ENCODE assay signal across 8 cellular contexts in genomic region chr9:70406446-70406862, GRCh38. TPM values are rescaled to one million over a fixed set of nuclear protein-coding genes. Genes with fewer than 3 reads are reported as not detected.
DNase-seq lines count a peak whose midpoint lies in the region; ATAC-seq and TF ChIP-seq lines count a peak whose summit lies in the region.

No MANE protein-coding gene starts in this region.

- H3K9me3 Mint-ChIP-seq in CD8-positive, alpha-beta memory T cell = no peaks in the 10 kb centered on the region
- no peaks in the 10 kb centered on the region for H3K9me3 Mint-ChIP-seq in activated T-cell treated with anti-CD3 and anti-CD28 coated beads, Interleukin-2, amount 50 U/mL, for 72 hours

- H3K27me3 ChIP-seq in CD8-positive, alpha-beta memory T cell (ENCODE audit: insufficient read depth, low read length, poor library complexity, severe bottlenecking) = no peaks in the 10 kb centered on the region
- H3K27me3 ChIP-seq in right atrium auricular region (no peaks in the 10 kb centered on the region), aorta (ENCODE audit: control insufficient read depth in 1 of 2, insufficient read depth in 2 of 2, low read length in 1 of 2) (no peaks in the 10 kb centered on the region)

- 56 to 58% methylated on average over 6 of the region's 6 CpGs for WGBS in aorta, 2 donors

- DNase-seq in CD8-positive, alpha-beta memory T cell = peak in 1 of 5 donors; percentile 44
- peak; percentile 50 to 61 for DNase-seq in activated T-cell treated with anti-CD3 and anti-CD28 coated beads, Interleukin-2, amount 50 U/mL, for 72 hours
- DNase-seq in right atrium auricular region (ENCODE audit: low spot score) (no peak), aorta (no peak), HT-29 (ENCODE audit: low spot score) (no peak)
- peak; percentile 21 for DNase-seq in stimulated activated CD4-positive, alpha-beta T cell treated with anti-CD3 and anti-CD28 coated beads, Interleukin-4, amount 100 ng/mL, for 1 hour

- H3K36me3 ChIP-seq in CD8-positive, alpha-beta memory T cell (ENCODE audit: insufficient read depth, low read length) = no peaks in the 10 kb centered on the region
- peaks cover 6% of the 10 kb centered on the region for H3K36me3 ChIP-seq in right atrium auricular region
- H3K36me3 ChIP-seq in aorta (ENCODE audit: control insufficient read depth in 1 of 2, insufficient read depth in 2 of 2, low read length in 1 of 2) = peaks cover 0 to 5% of the 10 kb centered on the region in 2 donors

- peak overlapping the region in 7 of 8 donors; percentile 72 to 97 (median 94) for H3K27ac Mint-ChIP-seq in CD8-positive, alpha-beta memory T cell
- peak overlapping the region; percentile 86 for H3K27ac Mint-ChIP-seq in activated T-cell treated with anti-CD3 and anti-CD28 coated beads, Interleukin-2, amount 50 U/mL, for 72 hours

- ATAC-seq in GM19395 (IDR thresholded peaks at IDR 0.05; ENCODE audit: unreplicated experiment) = peak; percentile 86
- ATAC-seq in HG03342 (IDR thresholded peaks at IDR 0.05; ENCODE audit: unreplicated experiment) = peak; percentile 78
- peak; percentile 83 to 86 for ATAC-seq in activated T-cell treated with anti-CD3 and anti-CD28 coated beads, Interleukin-2, amount 50 U/mL, for 72 hours (replicated peaks in 1 of 2)
- ATAC-seq in aorta (ENCODE audit: low FRiP score) = no peak

- peak overlapping the region; percentile 1 for H3K4me3 ChIP-seq in CD8-positive, alpha-beta memory T cell (ENCODE audit: low read length)
- H3K4me3 ChIP-seq in right atrium auricular region = peak overlapping the region in 1 of 2 donors; percentile 31
- no peak overlapping the region for H3K4me3 ChIP-seq in aorta (ENCODE audit: low read length in 2 of 2)

- no peaks in the 10 kb centered on the region for H3K9me3 ChIP-seq in CD8-positive, alpha-beta memory T cell (ENCODE audit: low read length)
- H3K9me3 ChIP-seq in right atrium auricular region (no peaks in the 10 kb centered on the region), aorta (ENCODE audit: control insufficient read depth, low read length) (no peaks in the 10 kb centered on the region)

- POLR2A ChIA-PET in CD8-positive, alpha-beta memory T cell (lab: Charles Lee) = interaction anchor here (0.6 to 3.0 kb wide), 2 partner anchors 14 to 21 kb away, joined by 3 to 11 read pairs; no protein-coding TSS in a partner anchor

- H3K36me3 Mint-ChIP-seq in CD8-positive, alpha-beta memory T cell = peaks cover 0 to 7% (median 0%) of the 10 kb centered on the region in 3 donors
- no peaks in the 10 kb centered on the region for H3K36me3 Mint-ChIP-seq in activated T-cell treated with anti-CD3 and anti-CD28 coated beads, Interleukin-2, amount 50 U/mL, for 72 hours (ENCODE audit: insufficient read depth in 2 of 2)

- H3K4me1 ChIP-seq in CD8-positive, alpha-beta memory T cell (ENCODE audit: insufficient read depth, low read length) = peaks cover 69% of the 10 kb centered on the region
- peaks cover 0 to 78% of the 10 kb centered on the region in 2 donors for H3K4me1 ChIP-seq in right atrium auricular region
- peaks cover 6 to 22% of the 10 kb centered on the region in 2 donors for H3K4me1 ChIP-seq in aorta (ENCODE audit: control insufficient read depth in 1 of 2, insufficient read depth in 2 of 2, low read length in 2 of 2)

- H3K4me1 Mint-ChIP-seq in CD8-positive, alpha-beta memory T cell = peaks cover 78 to 89% (median 89%) of the 10 kb centered on the region in 3 donors
- H3K4me1 Mint-ChIP-seq in activated T-cell treated with anti-CD3 and anti-CD28 coated beads, Interleukin-2, amount 50 U/mL, for 72 hours (ENCODE audit: low read depth) = peaks cover 87% of the 10 kb centered on the region

- H3K27ac ChIP-seq in CD8-positive, alpha-beta memory T cell (ENCODE audit: low read depth, low read length) = no peak overlapping the region
- H3K27ac ChIP-seq in right atrium auricular region (peak overlapping the region; percentile 100), aorta (ENCODE audit: low read depth in 1 of 2, low read length in 2 of 2) (peak overlapping the region in 1 of 2 donors; percentile 66)

- intact Hi-C loops in aorta (cut with DNase I) = loop anchor here in 1 of 2 donors (5.0 kb wide), 1 partner anchor 54 kb away; no protein-coding TSS in a partner anchor

- peaks cover 0 to 1% of the 10 kb centered on the region in 2 donors for H3K27me3 Mint-ChIP-seq in CD8-positive, alpha-beta memory T cell
- no peaks in the 10 kb centered on the region for H3K27me3 Mint-ChIP-seq in activated T-cell treated with anti-CD3 and anti-CD28 coated beads, Interleukin-2, amount 50 U/mL, for 72 hours (ENCODE audit: low read depth)

- H3K4me3 Mint-ChIP-seq in CD8-positive, alpha-beta memory T cell = peak overlapping the region; percentile 61 to 84 (median 82)
- peak overlapping the region; percentile 82 to 87 for H3K4me3 Mint-ChIP-seq in activated T-cell treated with anti-CD3 and anti-CD28 coated beads, Interleukin-2, amount 50 U/mL, for 72 hours

- CTCF ChIA-PET in CD8-positive, alpha-beta memory T cell (lab: Charles Lee) = interaction anchor here (0.6 to 1.2 kb wide), 5 partner anchors 8 to 78 kb away, joined by 3 read pairs; partner anchors contain the start of gene KLF9

- TF ChIP-seq CTCF in right atrium auricular region (IDR thresholded peaks at IDR 0.05) = no peak

RNA-seq across cellular contexts. Expression of gene KLF9, which starts 8.0 kb away (rescaled TPM):
- total RNA-seq in CD8-positive, alpha-beta memory T cell = 10 to 100 TPM; 19.2 to 20.2 TPM
- polyA plus RNA-seq in CD8-positive, alpha-beta memory T cell = 3.9 TPM
- total RNA-seq in activated T-cell treated with anti-CD3 and anti-CD28 coated beads, Interleukin-2, amount 50 U/mL, for 72 hours = 10 to 100 TPM; 27.5 to 35.4 TPM
- total RNA-seq in right atrium auricular region = 10 to 100 TPM; 74.1 to 76.7 TPM
- total RNA-seq in aorta = 100 to 1,000 TPM in 1 of 2 donors, 10 to 100 TPM in 1; 38.4 to 122 TPM
- 10 to 100 TPM; 31.4 to 53.3 TPM for polyA plus RNA-seq in aorta
- total RNA-seq in HT-29 (2014; rRNA removed; shearing (Covaris generic)) = 4.0 and 4.4 TPM in 2 replicates

Comparison
In these comparisons a context has a peak if more than half of its experiments do, and no peak if none do; other contexts are left out.
1. DNase-seq: peak in activated T-cell treated with anti-CD3 and anti-CD28 coated beads, Interleukin-2, amount 50 U/mL, for 72 hours (2 of 2) and stimulated activated CD4-positive, alpha-beta T cell treated with anti-CD3 and anti-CD28 coated beads, Interleukin-4, amount 100 ng/mL, for 1 hour (single experiment); none in right atrium auricular region (single experiment), aorta (0 of 2) and HT-29 (single experiment).